4 cellular contexts compared by ENCODE assay signal in genomic region chrX:15273275-15273674, GRCh38. TPM values are rescaled to one million over a fixed set of nuclear protein-coding genes. Genes with fewer than 3 reads are reported as not detected.
"Had no signal": no experiment of that assay in that cellular context is flagged by ENCODE, and none has a peak within 500 bp of the region (broad histone marks: within the 10 kb centered on the region; RNA-seq: fewer than 3 reads in every experiment).

No MANE protein-coding gene starts in this region.

RNA-seq across cellular contexts. Expression of gene ASB11, which starts 42.2 kb away (rescaled TPM):
- total RNA-seq: LHCN-M2, M059J, MCF 10A, NCI-H460 had no signal
